Comparison of ENCODE assay signal across 26 cellular contexts in genomic region chr2:17625446-17625845, GRCh38.
"Had no signal": no experiment of that assay in that cellular context is flagged by ENCODE, and none has a peak within 500 bp of the region (broad histone marks: within the 10 kb centered on the region; RNA-seq: fewer than 3 reads in every experiment).

No MANE protein-coding gene starts in this region.

- H3K4me3 ChIP-seq: breast epithelium, cardiac muscle cell, esophagus muscularis mucosa, gastrocnemius medialis, heart right ventricle had no signal

- H3K9me3 ChIP-seq: esophagus muscularis mucosa, gastrocnemius medialis had no signal

- H3K27ac ChIP-seq: breast epithelium, cardiac muscle cell, esophagus muscularis mucosa, foreskin keratinocyte, gastrocnemius medialis, heart right ventricle had no signal

- H3K36me3 ChIP-seq: breast epithelium, cardiac muscle cell, esophagus muscularis mucosa, gastrocnemius medialis, heart right ventricle had no signal

- H3K27me3 ChIP-seq: breast epithelium, cardiac muscle cell, esophagus muscularis mucosa, foreskin keratinocyte, gastrocnemius medialis, heart right ventricle had no signal

- DNase-seq: activated CD4-positive, alpha-beta memory T cell treated with anti-CD3 and anti-CD28 coated beads for 36 hours; activated CD4-positive, alpha-beta T cell treated with anti-CD3 and anti-CD28 coated beads for 36 hours; activated CD4-positive, alpha-beta T cell treated with anti-CD3 and anti-CD28 coated beads, Interleukin-2, amount 10 ng/mL, durations not matched to agents 24 days and 14 days; activated CD4-positive, CD25-positive, alpha-beta regulatory T cell; activated CD4-positive, CD25-positive, alpha-beta regulatory T cell treated with anti-CD3 and anti-CD28 coated beads, Interleukin-2, amount 50 U/mL, for 72 hours; activated CD8-positive, alpha-beta memory T cell treated with anti-CD3 and anti-CD28 coated beads, Interleukin-2, amount 10 ng/mL, durations not matched to agents 7 days and 5 days; activated CD8-positive, alpha-beta memory T cell treated with anti-CD3 and anti-CD28 coated beads, Interleukin-2, amount 50 U/mL, for 4 hours; activated CD8-positive, alpha-beta T cell treated with anti-CD3 and anti-CD28 coated beads, Interleukin-2, amount 10 ng/mL, durations not matched to agents 7 days and 5 days; activated effector memory CD4-positive, alpha-beta T cell treated with anti-CD3 and anti-CD28 coated beads, Interleukin-2, amount 50 U/mL, for 16 hours; activated naive CD4-positive, alpha-beta T cell treated with anti-CD3 and anti-CD28 coated beads for 36 hours; activated naive CD8-positive, alpha-beta T cell treated with anti-CD3 and anti-CD28 coated beads for 36 hours; activated T-cell treated with anti-CD3 and anti-CD28 coated beads, Interleukin-2, amount 50 U/mL, for 1 hour; activated T-cell treated with anti-CD3 and anti-CD28 coated beads, Interleukin-2, amount 50 U/mL, for 48 hours; cortex of kidney; dermis blood vessel endothelial cell; effector CD4-positive, alpha-beta T cell; effector memory CD8-positive, alpha-beta T cell; erythroblast; gastrocnemius medialis; glutamatergic neuron; heart right ventricle; T-helper 2 cell had no signal

- ATAC-seq: activated CD4-positive, alpha-beta T cell treated with anti-CD3 and anti-CD28 coated beads for 36 hours; activated CD8-positive, alpha-beta memory T cell treated with anti-CD3 and anti-CD28 coated beads, Interleukin-2, amount 10 ng/mL, durations not matched to agents 7 days and 5 days; activated CD8-positive, alpha-beta T cell treated with anti-CD3 and anti-CD28 coated beads, Interleukin-2, amount 10 ng/mL, durations not matched to agents 7 days and 5 days; effector memory CD8-positive, alpha-beta T cell; foreskin keratinocyte; gastrocnemius medialis; heart right ventricle had no signal

- H3K4me1 ChIP-seq: breast epithelium, gastrocnemius medialis had no signal
